ENCODE assay signal across 16 cellular contexts in the genomic region with DNA sequence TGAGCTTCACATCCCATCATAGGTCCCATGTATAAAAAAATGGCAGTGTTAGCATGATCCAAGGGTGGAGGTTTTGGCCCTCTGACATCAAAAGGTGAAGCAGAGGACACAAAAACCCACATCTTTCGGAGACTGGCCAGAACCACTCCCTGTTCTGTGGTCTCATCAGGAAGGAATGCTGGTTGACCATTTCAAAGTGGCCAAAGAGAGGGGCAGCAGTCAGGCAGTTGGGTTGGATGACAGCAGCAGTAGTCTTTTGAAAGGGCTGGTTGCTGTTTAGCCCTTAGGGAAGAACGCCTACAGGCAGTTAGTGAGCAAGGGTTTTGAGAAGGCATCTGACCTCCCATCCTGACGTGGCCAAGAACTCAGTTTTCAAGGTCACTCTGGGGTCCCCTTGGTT. TPM values are rescaled to one million over a fixed set of nuclear protein-coding genes. Genes with fewer than 3 reads are reported as not detected.
DNase-seq lines count a peak whose midpoint lies in the region; FAIRE-seq and TF ChIP-seq lines count a peak whose summit lies in the region.
"Had no signal": no experiment of that assay in that cellular context is flagged by ENCODE, and none has a peak within 500 bp of the region (broad histone marks: within the 10 kb centered on the region; RNA-seq: fewer than 3 reads in every experiment).

No MANE protein-coding gene starts in this region.

- H3K36me3 ChIP-seq in stomach, result peaks cover 2 to 82% (median 77%) of the 10 kb centered on the region in 4 donors
- H3K36me3 ChIP-seq in kidney (ENCODE audit: control insufficient read depth in 1 of 2, insufficient read depth in 2 of 2, low read length in 2 of 2), result peaks cover 4 to 13% of the 10 kb centered on the region in 2 donors
- peaks cover 0 to 82% (median 12%) of the 10 kb centered on the region in 6 donors for H3K36me3 ChIP-seq in spleen

- no peak overlapping the region for H3K27ac ChIP-seq in stomach
- H3K27ac ChIP-seq in kidney (ENCODE audit: low read depth in 2 of 2, low read length in 2 of 2), result no peak overlapping the region
- H3K27ac ChIP-seq in spleen, result no peak overlapping the region
- H3K27ac ChIP-seq: epithelial cell of prostate, tibial artery had no signal

- DNase-seq in AG09319 (ENCODE audit: extremely low read depth, low read depth) (peak; percentile 53), HS-27A (ENCODE audit: low read depth) (peak; percentile 43), astrocyte of the hippocampus (ENCODE audit: low read depth, low spot score) (peak; percentile 94), kidney tubule cell (ENCODE audit: low spot score) (peak; percentile 65), urothelium cell line (ENCODE audit: low spot score) (no peak), stomach (no peak), kidney (no peak), spleen (no peak)
- DNase-seq: NCI-H2029 treated with DMSO at 0.1 percent for 48 hours; NCI-H774; occipital lobe; SIG-M5; stimulated activated CD4-positive, alpha-beta T cell treated with anti-CD3 and anti-CD28 coated beads, Interleukin-12 subunit alpha, Interleukin-12 subunit beta, amount 100 ng/mL, for 4 hours; tibial artery had no signal

- H3K4me1 ChIP-seq in stomach, result no peaks in the 10 kb centered on the region
- no peaks in the 10 kb centered on the region for H3K4me1 ChIP-seq in kidney (ENCODE audit: control insufficient read depth in 1 of 2, insufficient read depth in 1 of 2, low read depth in 1 of 2, low read length in 2 of 2)
- no peaks in the 10 kb centered on the region for H3K4me1 ChIP-seq in spleen
- H3K4me1 ChIP-seq: tibial artery had no signal

- intact Hi-C loops in stomach (cut with DNase I; ENCODE audit: low total_unique reads), result no loop called here
- intact Hi-C loops in kidney (cut with DNase I), result no loop called here
- intact Hi-C loops in spleen (cut with DNase I; ENCODE audit: low total_unique reads), result no loop called here

- 85 to 96% (median 90%) methylated on average over 3 of the region's 3 CpGs for WGBS in stomach, 5 donors
- 93 to 98% (median 95%) methylated on average over 3 of the region's 3 CpGs for WGBS in spleen, 5 donors

- TF ChIP-seq CTCF in AG09319 (IDR thresholded peaks at IDR 0.05; ENCODE audit: low read depth, low read length) (no peak), stomach (IDR thresholded peaks at IDR 0.05) (no peak), kidney (IDR thresholded peaks at IDR 0.05; ENCODE audit: borderline replicate concordance, extremely low read depth, insufficient read depth) (no peak), spleen (IDR thresholded peaks at IDR 0.05 in 8 of 11, conservative IDR thresholded peaks at IDR 0.05 in 3 of 11) (no peak)

- H3K27me3 ChIP-seq in stomach (no peaks in the 10 kb centered on the region), spleen (replicated peaks in 1 of 7) (no peaks in the 10 kb centered on the region)
- H3K27me3 ChIP-seq: tibial artery had no signal

- TF ChIP-seq POLR2A in stomach (IDR thresholded peaks at IDR 0.05) (no peak), spleen (IDR thresholded peaks at IDR 0.05) (no peak)

- FAIRE-seq in urothelium cell line (lab: Jason Lieb, UNC) (no peak), kidney (lab: Jason Lieb, UNC) (no peak)
- FAIRE-seq: GM12891 had no signal

- TF ChIP-seq EP300 in stomach (IDR thresholded peaks at IDR 0.05), result no peak

- H3K9me3 ChIP-seq in stomach (no peaks in the 10 kb centered on the region), kidney (ENCODE audit: control insufficient read depth in 1 of 2, low read length in 2 of 2) (no peaks in the 10 kb centered on the region), spleen (no peaks in the 10 kb centered on the region)
- H3K9me3 ChIP-seq: tibial artery had no signal

- H3K4me3 ChIP-seq in stomach (no peak overlapping the region), kidney (ENCODE audit: low read length in 2 of 2) (no peak overlapping the region), spleen (no peak overlapping the region)
- H3K4me3 ChIP-seq: tibial artery had no signal

- H3K9ac ChIP-seq in kidney (ENCODE audit: low read length in 2 of 2), result no peak overlapping the region

RNA-seq across cellular contexts. Expression of a gene that starts 40.5 kb away (rescaled TPM):
- total RNA-seq in stomach (10 to 100 TPM; 15.4 to 54.9 (median 30.8) TPM), kidney (44.8 TPM), spleen (10 to 100 TPM; 25.8 to 33.3 (median 29.0) TPM)
- polyA plus RNA-seq in stomach (10 to 100 TPM; 29.6 to 48.1 (median 30.9) TPM), kidney (ENCODE audit: insufficient read depth, low read depth, low replicate concordance) (52.9 TPM), spleen (10 to 100 TPM; 25.1 to 28.2 (median 26.2) TPM)

Comparison
In these comparisons a context has a peak if more than half of its experiments do, and no peak if none do; other contexts are left out.
1. DNase-seq: peak in AG09319 (single experiment), HS-27A (single experiment), astrocyte of the hippocampus (single experiment) and kidney tubule cell (single experiment); none in urothelium cell line (single experiment), stomach (single experiment), kidney (single experiment) and spleen (single experiment).